Comparison of ENCODE assay signal across 8 cellular contexts in genomic region chr5:140113699-140114263, GRCh38. TPM values are rescaled to one million over a fixed set of nuclear protein-coding genes. Genes with fewer than 3 reads are reported as not detected.
DNase-seq lines count a peak whose midpoint lies in the region; TF ChIP-seq lines count a peak whose summit lies in the region.

Gene PURA (plus strand): TSS chr5:140114109. CDS start chr5:140114182, 73 bp downstream.

- H3K27me3 ChIP-seq in HAP-1 (ENCODE audit: low read depth) (no peaks in the 10 kb centered on the region), neuron (ENCODE audit: insufficient read depth, low read length) (peaks cover 47% of the 10 kb centered on the region)

- DNase-seq in GF-D8 (lab: John Stamatoyannopoulos, UW) (peak; percentile 46), HAP-1 (ENCODE audit: low spot score in 2 of 2) (peak; percentile 92 to 98), M059J (ENCODE audit: low read depth) (peak; percentile 94), SHP77 treated with DMSO at 0.1 percent for 48 hours (lab: John Stamatoyannopoulos, UW) (peak; percentile 85), foreskin fibroblast (peak; percentile 91 to 97), stromal cell of bone marrow (ENCODE audit: low read depth) (peak; percentile 90)
- DNase-seq in activated effector memory CD4-positive, alpha-beta T cell treated with anti-CD3 and anti-CD28 coated beads, Interleukin-2, amount 50 U/mL, for 16 hours = peak; percentile 98

- H3K4me3 ChIP-seq in HAP-1 (peak within 1 kb of the TSS; percentile 69), foreskin fibroblast (ENCODE audit: low read depth in 1 of 2, low read length in 2 of 2) (peak within 1 kb of the TSS; percentile 72 to 74), neuron (ENCODE audit: low read length) (peak within 1 kb of the TSS; percentile 68)

- in situ Hi-C loops in HAP-1 (cut with MboI; ENCODE audit: low sequenced_read_pairs) = no loop called here

- H3K36me3 ChIP-seq in HAP-1 (replicated peaks) = 0 out of 2 replicates have a peak, but pooled peaks cover 6% of the 10 kb centered on the region
- no peaks in the 10 kb centered on the region for H3K36me3 ChIP-seq in neuron (ENCODE audit: insufficient read depth, low read length)

- TF ChIP-seq CTCF in foreskin fibroblast (IDR thresholded peaks at IDR 0.05; ENCODE audit: low read depth, low read length) = no peak

- H3K9me3 ChIP-seq in HAP-1 (no peaks in the 10 kb centered on the region), neuron (ENCODE audit: low read length) (no peaks in the 10 kb centered on the region)

- H3K4me1 ChIP-seq in HAP-1 (peaks cover 68% of the 10 kb centered on the region), neuron (ENCODE audit: insufficient read depth, low read length) (peaks cover 36% of the 10 kb centered on the region)

- H2AFZ ChIP-seq in neuron (ENCODE audit: low read depth, low read length) = peak within 1 kb of the TSS; percentile 63

RNA-seq across cellular contexts. Expression of gene PURA, which starts in this region (rescaled TPM):
- total RNA-seq in M059J (2014; rRNA removed; shearing (Covaris generic)) = 5.2 and 7.8 TPM in 2 replicates

Comparison
In these comparisons a context has a peak if more than half of its experiments do, and no peak if none do; other contexts are left out.
1. Peak in every context shown above with its lines: DNase-seq and H3K4me3 ChIP-seq.
2. DNase-seq: peak in every context shown above with its lines; median percentile 98 in activated effector memory CD4-positive, alpha-beta T cell treated with anti-CD3 and anti-CD28 coated beads, Interleukin-2, amount 50 U/mL, for 16 hours; 95 in HAP-1; 94 in M059J; 94 in foreskin fibroblast; 90 in stromal cell of bone marrow; 85 in SHP77 treated with DMSO at 0.1 percent for 48 hours; 46 in GF-D8.